Comparison of ENCODE assay signal across 13 cellular contexts in genomic region chrX:100647095-100647494, GRCh38. TPM values are rescaled to one million over a fixed set of nuclear protein-coding genes. Genes with fewer than 3 reads are reported as not detected.
DNase-seq lines count a peak whose midpoint lies in the region; ATAC-seq and TF ChIP-seq lines count a peak whose summit lies in the region.
"Had no signal": no experiment of that assay in that cellular context is flagged by ENCODE, and none has a peak within 500 bp of the region (broad histone marks: within the 10 kb centered on the region; RNA-seq: fewer than 3 reads in every experiment).

No MANE protein-coding gene starts in this region.

- DNase-seq in EL (peak; percentile 26), adipocyte (ENCODE audit: low read depth) (peak; percentile 57), fibroblast of the aortic adventitia (ENCODE audit: low read depth) (peak; percentile 36), gastrocnemius medialis (peak in 1 of 2 donors; percentile 21), pons (ENCODE audit: low spot score) (no peak), NCI-H2029 (lab: John Stamatoyannopoulos, UW) (no peak), NCI-H1930 (lab: John Stamatoyannopoulos, UW) (no peak)
- DNase-seq: aorta; CD4-positive, alpha-beta T cell; stimulated activated CD4-positive, alpha-beta T cell treated with anti-CD3 and anti-CD28 coated beads, Interleukin-2, amount 100 ng/mL, for 24 hours had no signal

- TF ChIP-seq CTCF in fibroblast of the aortic adventitia (IDR thresholded peaks at IDR 0.05; ENCODE audit: insufficient read depth, low read length) (peak; percentile 3), gastrocnemius medialis (IDR thresholded peaks at IDR 0.05 in 4 of 5, conservative IDR thresholded peaks at IDR 0.05 in 1 of 5) (no peak)

- H3K27me3 ChIP-seq in adipocyte (replicated peaks; ENCODE audit: control insufficient read depth, insufficient read depth, low read length) (peaks cover 3% of the 10 kb centered on the region), gastrocnemius medialis (peaks cover 0 to 5% (median 0%) of the 10 kb centered on the region in 3 donors)
- H3K27me3 ChIP-seq: ovary had no signal

- H3K36me3 ChIP-seq in adipocyte (ENCODE audit: control insufficient read depth, insufficient read depth, low read length, severe bottlenecking) = peaks cover 13% of the 10 kb centered on the region
- no peaks in the 10 kb centered on the region for H3K36me3 ChIP-seq in gastrocnemius medialis
- H3K36me3 ChIP-seq: ovary had no signal

- TF ChIP-seq POLR2A in gastrocnemius medialis (IDR thresholded peaks at IDR 0.05) = no peak

- no peak for ATAC-seq in gastrocnemius medialis
- no peak for ATAC-seq in GM21423 (IDR thresholded peaks at IDR 0.05; ENCODE audit: unreplicated experiment)

- H3K9me3 ChIP-seq in adipocyte (ENCODE audit: control insufficient read depth, low read length) (no peaks in the 10 kb centered on the region), gastrocnemius medialis (no peaks in the 10 kb centered on the region)
- H3K9me3 ChIP-seq: ovary had no signal

- in situ Hi-C loops in gastrocnemius medialis (cut with MboI; ENCODE audit: low sequenced_read_pairs in 4 of 4) = no loop called here

- H3K9ac ChIP-seq in adipocyte (ENCODE audit: low read length) = peak overlapping the region; percentile 87

- peak overlapping the region; percentile 81 for H3K4me3 ChIP-seq in adipocyte (ENCODE audit: low read length)
- no peak overlapping the region for H3K4me3 ChIP-seq in fibroblast of the aortic adventitia (ENCODE audit: low read depth, low read length)
- no peak overlapping the region for H3K4me3 ChIP-seq in gastrocnemius medialis
- H3K4me3 ChIP-seq: ovary had no signal

- intact Hi-C loops in gastrocnemius medialis (cut with DNase I; ENCODE audit: low total_unique reads) = no loop called here

- peaks cover 55% of the 10 kb centered on the region for H3K4me1 ChIP-seq in adipocyte (ENCODE audit: control insufficient read depth, insufficient read depth, low read length)
- H3K4me1 ChIP-seq in gastrocnemius medialis = peaks cover 0 to 6% of the 10 kb centered on the region in 2 donors

- peak overlapping the region; percentile 20 to 75 (median 38) for H3K27ac ChIP-seq in gastrocnemius medialis
- H3K27ac ChIP-seq: ovary had no signal

RNA-seq across cellular contexts. Expression of gene SRPX2, which starts 3.1 kb away (rescaled TPM):
- total RNA-seq in fibroblast of the aortic adventitia (ENCODE audit: low replicate concordance) (22.0 and 26.8 TPM in 2 replicates), gastrocnemius medialis (10 to 100 TPM in 3 of 4 donors, 1 to 10 TPM in 1; 2.4 to 16.6 (median 15.2) TPM)
- total RNA-seq: CD4-positive, alpha-beta T cell; T-helper 1 cell treated with Interleukin-12 subunit alpha and Interleukin-12 subunit beta and Interleukin-4 antibody, amounts not matched to agents 30 ng/mL and 1 ng/mL, for 36 hours had no signal

RNA-seq across cellular contexts. Expression of gene TSPAN6, which starts 10.5 kb away (rescaled TPM):
- total RNA-seq in fibroblast of the aortic adventitia (ENCODE audit: low replicate concordance) (32.5 and 46.6 TPM in 2 replicates), gastrocnemius medialis (1 to 10 TPM; 2.5 to 5.9 (median 3.1) TPM)
- total RNA-seq: T-helper 1 cell treated with Interleukin-12 subunit alpha and Interleukin-12 subunit beta and Interleukin-4 antibody, amounts not matched to agents 30 ng/mL and 1 ng/mL, for 36 hours had no signal

Comparison
In these comparisons a context has a peak if more than half of its experiments do, and no peak if none do; other contexts are left out.
1. DNase-seq: peak in EL (single experiment), adipocyte (single experiment) and fibroblast of the aortic adventitia (single experiment); none in pons (single experiment), NCI-H2029 (single experiment) and NCI-H1930 (0 of 2).